9 cellular contexts compared by ENCODE assay signal in the genomic region with DNA sequence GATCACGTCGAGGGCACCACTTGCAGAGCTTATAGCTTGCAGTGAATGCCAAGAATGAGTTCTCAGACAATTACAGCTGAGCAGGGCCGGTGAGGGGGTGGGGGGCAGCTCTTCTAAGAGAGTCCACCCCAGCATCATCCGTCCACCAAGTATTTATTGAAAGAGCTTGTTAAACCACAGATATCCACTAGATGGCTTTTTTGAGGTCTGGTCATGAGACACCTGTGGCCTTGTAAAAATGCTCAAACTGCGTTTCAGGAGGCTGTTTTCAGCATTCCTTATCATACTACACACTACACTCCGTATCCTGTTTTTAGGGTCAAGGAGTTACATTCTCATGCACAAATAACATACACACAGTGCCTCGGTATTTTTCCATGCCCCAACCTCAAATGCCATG. TPM values are rescaled to one million over a fixed set of nuclear protein-coding genes. Genes with fewer than 3 reads are reported as not detected.
DNase-seq lines count a peak whose midpoint lies in the region; ATAC-seq and TF ChIP-seq lines count a peak whose summit lies in the region.
"Had no signal": no experiment of that assay in that cellular context is flagged by ENCODE, and none has a peak within 500 bp of the region (broad histone marks: within the 10 kb centered on the region; RNA-seq: fewer than 3 reads in every experiment).

No MANE protein-coding gene starts in this region.

- peaks cover 17% of the 10 kb centered on the region for H3K4me1 Mint-ChIP-seq in stimulated activated effector memory CD8-positive, alpha-beta T cell treated with anti-CD3 and anti-CD28 coated beads, Interleukin-12 subunit alpha, Interleukin-12 subunit beta, amount 100 ng/mL, for 72 hours
- H3K4me1 Mint-ChIP-seq in activated CD4-positive, alpha-beta memory T cell treated with anti-CD3 and anti-CD28 coated beads for 36 hours (ENCODE audit: low read depth): no peaks in the 10 kb centered on the region

- no peak overlapping the region for H3K4me3 Mint-ChIP-seq in stimulated activated effector memory CD8-positive, alpha-beta T cell treated with anti-CD3 and anti-CD28 coated beads, Interleukin-12 subunit alpha, Interleukin-12 subunit beta, amount 100 ng/mL, for 72 hours
- H3K4me3 Mint-ChIP-seq in activated CD4-positive, alpha-beta memory T cell treated with anti-CD3 and anti-CD28 coated beads for 36 hours: no peak overlapping the region
- H3K4me3 Mint-ChIP-seq: stimulated activated naive CD8-positive, alpha-beta T cell treated with anti-CD3 and anti-CD28 coated beads, Interleukin-15, Interleukin-2, amounts not matched to agents 100 ng/mL and 50 ng/mL, for 24 hours had no signal

- H3K27ac Mint-ChIP-seq in stimulated activated effector memory CD8-positive, alpha-beta T cell treated with anti-CD3 and anti-CD28 coated beads, Interleukin-12 subunit alpha, Interleukin-12 subunit beta, amount 100 ng/mL, for 72 hours: peak overlapping the region; percentile 29
- no peak overlapping the region for H3K27ac Mint-ChIP-seq in activated CD4-positive, alpha-beta memory T cell treated with anti-CD3 and anti-CD28 coated beads for 36 hours
- H3K27ac Mint-ChIP-seq: stimulated activated naive CD8-positive, alpha-beta T cell treated with anti-CD3 and anti-CD28 coated beads, Interleukin-15, Interleukin-2, amounts not matched to agents 100 ng/mL and 50 ng/mL, for 24 hours had no signal

- intact Hi-C loops in activated CD4-positive, alpha-beta memory T cell treated with anti-CD3 and anti-CD28 coated beads for 36 hours (cut with micrococcal nuclease): loop anchor here (1.0 kb wide), 1 partner anchor 213 kb away; no protein-coding TSS in a partner anchor

- POLR2A ChIA-PET in activated CD4-positive, alpha-beta memory T cell treated with anti-CD3 and anti-CD28 coated beads for 36 hours (lab: Charles Lee): no interaction called here

- no peak for TF ChIP-seq POLR2A in erythroblast (IDR thresholded peaks at IDR 0.05; ENCODE audit: low read length)

- H3K27me3 Mint-ChIP-seq in activated CD4-positive, alpha-beta memory T cell treated with anti-CD3 and anti-CD28 coated beads for 36 hours: no peaks in the 10 kb centered on the region
- H3K27me3 Mint-ChIP-seq: stimulated activated naive CD8-positive, alpha-beta T cell treated with anti-CD3 and anti-CD28 coated beads, Interleukin-15, Interleukin-2, amounts not matched to agents 100 ng/mL and 50 ng/mL, for 24 hours had no signal

- CTCF ChIA-PET in activated CD4-positive, alpha-beta memory T cell treated with anti-CD3 and anti-CD28 coated beads for 36 hours (lab: Charles Lee): interaction anchor here (0.8 to 1.5 kb wide), 2 partner anchors 51 to 212 kb away, joined by 3 to 15 read pairs; a partner anchor contains a TSS

- DNase-seq in NCI-H748 (lab: John Stamatoyannopoulos, UW; ENCODE audit: unreplicated experiment) (peak; percentile 38), NCI-H748 treated with DMSO at 0.1 percent for 48 hours (lab: John Stamatoyannopoulos, UW) (no peak), NCI-H1694 treated with DMSO at 0.1 percent for 48 hours (lab: John Stamatoyannopoulos, UW) (peak; percentile 12), erythroblast (lab: John Stamatoyannopoulos, UW) (peak; percentile 13 to 21), NCI-H1417 treated with DMSO at 0.1 percent for 48 hours (lab: John Stamatoyannopoulos, UW) (no peak)
- DNase-seq in stimulated activated effector memory CD8-positive, alpha-beta T cell treated with anti-CD3 and anti-CD28 coated beads, Interleukin-12 subunit alpha, Interleukin-12 subunit beta, amount 100 ng/mL, for 72 hours (ENCODE audit: low spot score in 2 of 2): no peak
- no peak for DNase-seq in activated CD4-positive, alpha-beta memory T cell treated with anti-CD3 and anti-CD28 coated beads for 36 hours

- peaks cover 8% of the 10 kb centered on the region for H3K9me3 Mint-ChIP-seq in stimulated activated effector memory CD8-positive, alpha-beta T cell treated with anti-CD3 and anti-CD28 coated beads, Interleukin-12 subunit alpha, Interleukin-12 subunit beta, amount 100 ng/mL, for 72 hours
- H3K9me3 Mint-ChIP-seq in activated CD4-positive, alpha-beta memory T cell treated with anti-CD3 and anti-CD28 coated beads for 36 hours: peaks cover 45% of the 10 kb centered on the region

- no peak for ATAC-seq in stimulated activated effector memory CD8-positive, alpha-beta T cell treated with anti-CD3 and anti-CD28 coated beads, Interleukin-12 subunit alpha, Interleukin-12 subunit beta, amount 100 ng/mL, for 72 hours
- no peak for ATAC-seq in HG02981 (IDR thresholded peaks at IDR 0.05; ENCODE audit: unreplicated experiment)

- peaks cover 13% of the 10 kb centered on the region for H3K36me3 Mint-ChIP-seq in stimulated activated effector memory CD8-positive, alpha-beta T cell treated with anti-CD3 and anti-CD28 coated beads, Interleukin-12 subunit alpha, Interleukin-12 subunit beta, amount 100 ng/mL, for 72 hours
- H3K36me3 Mint-ChIP-seq in activated CD4-positive, alpha-beta memory T cell treated with anti-CD3 and anti-CD28 coated beads for 36 hours: peaks cover 70% of the 10 kb centered on the region

RNA-seq across cellular contexts. Expression of a gene that starts 51.5 kb away (rescaled TPM):
- total RNA-seq in activated CD4-positive, alpha-beta memory T cell treated with anti-CD3 and anti-CD28 coated beads for 36 hours: 10 to 100 TPM; 59.0 to 63.6 TPM

Comparison
In these comparisons a context has a peak if more than half of its experiments do, and no peak if none do; other contexts are left out.
1. DNase-seq: peak in NCI-H748 (single experiment), NCI-H1694 treated with DMSO at 0.1 percent for 48 hours (single experiment) and erythroblast (2 of 2); none in NCI-H748 treated with DMSO at 0.1 percent for 48 hours (single experiment), stimulated activated effector memory CD8-positive, alpha-beta T cell treated with anti-CD3 and anti-CD28 coated beads, Interleukin-12 subunit alpha, Interleukin-12 subunit beta, amount 100 ng/mL, for 72 hours (0 of 2), activated CD4-positive, alpha-beta memory T cell treated with anti-CD3 and anti-CD28 coated beads for 36 hours (single experiment) and NCI-H1417 treated with DMSO at 0.1 percent for 48 hours (single experiment).